25 cellular contexts compared by ENCODE assay signal in the genomic region with DNA sequence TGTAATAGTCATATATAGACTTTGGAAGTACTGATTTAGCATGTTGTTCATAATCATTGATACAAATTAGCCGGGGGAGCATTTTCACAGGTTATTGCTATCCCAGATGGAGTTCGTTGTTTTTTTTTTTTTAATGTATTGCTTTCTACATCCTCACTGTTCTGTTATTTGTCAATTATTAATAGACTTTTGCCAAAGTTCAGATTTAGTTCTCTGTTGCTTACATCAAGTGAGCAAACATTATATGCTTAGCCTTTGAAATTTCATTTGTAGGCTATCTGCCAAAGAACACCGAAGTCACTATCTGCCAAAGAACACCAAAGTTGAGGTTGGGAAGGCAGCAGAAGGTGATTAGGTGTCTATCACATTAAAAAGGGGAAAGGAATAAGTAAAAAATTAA. TPM values are rescaled to one million over a fixed set of nuclear protein-coding genes. Genes with fewer than 3 reads are reported as not detected.
DNase-seq lines count a peak whose midpoint lies in the region; ATAC-seq, FAIRE-seq and TF ChIP-seq lines count a peak whose summit lies in the region.
"Had no signal": no experiment of that assay in that cellular context is flagged by ENCODE, and none has a peak within 500 bp of the region (broad histone marks: within the 10 kb centered on the region; RNA-seq: fewer than 3 reads in every experiment).

HAO1 (minus strand) TSS at position 118 of the 400 bp plus-strand sequence; CDS start at position 82, 36 bp downstream.

- H3K4me3 ChIP-seq in SK-N-SH (ENCODE audit: low read depth in 2 of 2, low read length in 1 of 2) = no peak within 1 kb of the TSS; a peak in 1 of 4 replicates
- H3K4me3 ChIP-seq in small intestine (ENCODE audit: low read depth in 1 of 2, low read length in 2 of 2) = no peak within 1 kb of the TSS
- H3K4me3 ChIP-seq: BLaER1, GM12878, HAP-1 had no signal

- H3K9ac ChIP-seq in SK-N-SH = no peak within 1 kb of the TSS
- H3K9ac ChIP-seq: BLaER1 had no signal

- H2AFZ ChIP-seq in SK-N-SH (ENCODE audit: low read depth) = peak within 1 kb of the TSS; percentile 9; the same call in 1 of the 2 replicates

- H3K9me2 ChIP-seq in SK-N-SH = no peaks in the 10 kb centered on the region

- CTCF ChIA-PET in SK-N-SH (lab: Yijun Ruan, JAX) = interaction anchor here (1.0 to 1.4 kb wide), 2 partner anchors 79 to 781 kb away, joined by 3 to 8 read pairs; partner anchors contain the start of gene TMX4

- peak within 1 kb of the TSS in 1 of 2 experiments; percentile 62; a peak in 2 of 4 replicates for H3K27ac ChIP-seq in SK-N-SH (ENCODE audit: low read depth in 2 of 2, low read length in 1 of 2)
- no peak within 1 kb of the TSS for H3K27ac ChIP-seq in small intestine (ENCODE audit: low read depth in 1 of 2, low read length in 1 of 2)
- H3K27ac ChIP-seq: 22Rv1, BLaER1, HL-60 had no signal

- H3K27me3 ChIP-seq in SK-N-SH (ENCODE audit: insufficient read depth) (no peaks in the 10 kb centered on the region), small intestine (ENCODE audit: control insufficient read depth in 2 of 2, insufficient read depth in 2 of 2, low read length in 2 of 2) (no peaks in the 10 kb centered on the region)
- H3K27me3 ChIP-seq: BLaER1 had no signal

- no peaks in the 10 kb centered on the region for H3K36me3 ChIP-seq in SK-N-SH (replicated peaks in 1 of 2; ENCODE audit: control insufficient read depth in 1 of 2, insufficient read depth in 2 of 2, low read length in 1 of 2)
- H3K36me3 ChIP-seq in small intestine (ENCODE audit: control insufficient read depth in 2 of 2, insufficient read depth in 2 of 2, low read length in 2 of 2) = no peaks in the 10 kb centered on the region
- H3K36me3 ChIP-seq: BLaER1, HAP-1 had no signal

- WGBS in SK-N-SH (ENCODE audit: low lambda C conversion rate) = 68% methylated on average over 3 of the region's 3 CpGs
- 11 to 59% (median 40%) methylated on average over 3 of the region's 3 CpGs for WGBS in small intestine, 3 donors

- H3K4me2 ChIP-seq in SK-N-SH = no peak within 1 kb of the TSS
- H3K4me2 ChIP-seq: BLaER1 had no signal

- peaks cover 0 to 5% of the 10 kb centered on the region in 2 experiments; a peak in 2 of 4 replicates for H3K4me1 ChIP-seq in SK-N-SH (ENCODE audit: control insufficient read depth in 1 of 2, insufficient read depth in 2 of 2, low read depth in 1 of 2, low read length in 1 of 2)
- H3K4me1 ChIP-seq in small intestine (ENCODE audit: control insufficient read depth in 2 of 2, insufficient read depth in 1 of 2, low read depth in 1 of 2, low read length in 1 of 2) = no peaks in the 10 kb centered on the region
- H3K4me1 ChIP-seq: BLaER1 had no signal

- no peaks in the 10 kb centered on the region for H3K79me2 ChIP-seq in SK-N-SH (ENCODE audit: insufficient read depth)

- no peaks in the 10 kb centered on the region for H3K9me3 ChIP-seq in SK-N-SH
- no peaks in the 10 kb centered on the region for H3K9me3 ChIP-seq in small intestine (ENCODE audit: control insufficient read depth, low read depth)
- H3K9me3 ChIP-seq: HAP-1 had no signal

- in situ Hi-C loops in GM13976 (cut with MboI; ENCODE audit: low sequenced_read_pairs, unreplicated experiment) = no loop called here

- TF ChIP-seq EP300 in SK-N-SH (IDR thresholded peaks at IDR 0.05; ENCODE audit: borderline replicate concordance in 1 of 2, low read depth in 1 of 2, low read length in 1 of 2) = no peak

- TF ChIP-seq CTCF in SK-N-SH (IDR thresholded peaks at IDR 0.05) (no peak), GM13976 (IDR thresholded peaks at IDR 0.05; ENCODE audit: borderline replicate concordance, control extremely low read depth, extremely low read depth, insufficient read depth, missing control alignments) (no peak)

- TF ChIP-seq RAD21 in SK-N-SH (IDR thresholded peaks at IDR 0.05; ENCODE audit: low read length) = no peak

- FAIRE-seq in small intestine (lab: Jason Lieb, UNC) = no peak
- FAIRE-seq: GM12878, GM19239 had no signal

- ATAC-seq in SK-N-SH treated with all-trans-retinoic acid at 6 μM for 48 hours (no peak), left lobe of liver (peak; percentile 61), HG02642 (IDR thresholded peaks at IDR 0.05; ENCODE audit: poor library complexity, unreplicated experiment) (no peak)
- ATAC-seq: GM12878 had no signal

- POLR2A ChIA-PET in SK-N-SH (lab: Yijun Ruan, JAX) = no interaction called here

- DNase-seq in SK-N-SH = no peak
- no peak for DNase-seq in left lobe of liver (ENCODE audit: low spot score)
- DNase-seq in mucosa of gallbladder (ENCODE audit: low spot score) = peak; percentile 12
- DNase-seq in small intestine = peak; percentile 69
- no peak for DNase-seq in GM13976 (ENCODE audit: low spot score)
- DNase-seq in DMS114 treated with DMSO at 0.1 percent for 48 hours (lab: John Stamatoyannopoulos, UW; ENCODE audit: unreplicated experiment) = no peak
- DNase-seq: Calu3; CD4-positive, alpha-beta memory T cell; DMS53; DND-41; EL; IMR-90 had no signal

- no peaks in the 10 kb centered on the region for H3F3A ChIP-seq in SK-N-SH (replicated peaks; ENCODE audit: insufficient read depth)

- H4K20me1 ChIP-seq in SK-N-SH (ENCODE audit: insufficient read depth) = no peaks in the 10 kb centered on the region
- H4K20me1 ChIP-seq: BLaER1 had no signal

TF ChIP-seq in SK-N-SH, 30 proteins besides CTCF, POLR2A, EP300 and RAD21:
- TF ChIP-seq MEF2A (IDR thresholded peaks at IDR 0.05; ENCODE audit: borderline replicate concordance, low read depth) (no peak), MXI1 (IDR thresholded peaks at IDR 0.05; ENCODE audit: low read depth, low read length) (no peak), IRF3 (IDR thresholded peaks at IDR 0.05; ENCODE audit: low read depth, low read length) (no peak), TCF12 (IDR thresholded peaks at IDR 0.05) (no peak), GATA2 (CRISPR knock-in tag; IDR thresholded peaks at IDR 0.05) (no peak)
TF ChIP-seq in SK-N-SH: peak in this region for 0.

TF ChIP-seq in SK-N-SH treated with all-trans-retinoic acid at 6 μM for 48 hours, 23 proteins besides CTCF, POLR2A, EP300 and RAD21:
- no peak for TF ChIP-seq ZNF8 (CRISPR knock-in tag; IDR thresholded peaks at IDR 0.05)
- no peak for TF ChIP-seq ZFP3 (CRISPR knock-in tag; IDR thresholded peaks at IDR 0.05)

RNA-seq across cellular contexts. Expression of gene HAO1, which starts in this region (rescaled TPM):
- polyA plus RNA-seq in SK-N-SH (2012; rRNA removed) (not detected in 2 replicates), small intestine (under 1 TPM in 1 of 3 donors, not detected in 2; 0.04 TPM)
- polyA plus RNA-seq in SK-N-SH (2012; cell fraction: cytosol; rRNA removed) = not detected in 2 replicates
- polyA plus RNA-seq in SK-N-SH (2012; cell fraction: nucleus; rRNA removed) = not detected in 2 replicates
- total RNA-seq in left lobe of liver (224 TPM), mucosa of gallbladder (2.7 TPM)
- total RNA-seq: A673; Calu3; CD4-positive, alpha-beta memory T cell; G401; GM12878; H4; IMR-90 had no signal
- polyA plus RNA-seq: AG04450; CD14-positive monocyte; CD4-positive, alpha-beta memory T cell; IMR-90 had no signal

Comparison
In these comparisons a context has a peak if more than half of its experiments do, and no peak if none do; other contexts are left out.
1. RNA of gene HAO1 (total RNA-seq): 224 TPM in left lobe of liver (single experiment); 2.7 TPM in mucosa of gallbladder (single experiment); every median in the first group is over 10 times any median in the second.
2. Peak in DNase-seq in small intestine; RNA of the gene not detected or under 1 TPM.